In the genomic region with DNA sequence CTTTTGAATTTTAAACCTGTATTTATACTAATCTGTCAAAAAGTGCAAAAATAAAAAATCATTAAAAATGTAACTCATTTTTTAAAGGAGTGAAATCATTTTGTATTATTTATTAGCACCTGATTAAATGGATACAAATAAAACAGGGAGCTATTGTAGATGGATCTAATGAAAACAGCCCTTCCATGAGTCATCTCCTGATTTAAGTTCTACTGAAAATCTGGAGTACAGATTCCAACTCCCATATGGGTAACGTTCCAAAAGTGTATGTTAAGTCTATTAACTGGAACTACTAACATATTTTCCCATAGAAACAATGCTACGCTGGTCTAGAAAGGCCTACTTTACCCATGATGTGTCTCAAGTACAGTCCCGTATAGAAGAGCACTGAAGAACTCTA, we compare ENCODE assay signal across 20 cellular contexts.
DNase-seq lines count a peak whose midpoint lies in the region; ATAC-seq and TF ChIP-seq lines count a peak whose summit lies in the region.
"Had no signal": no experiment of that assay in that cellular context is flagged by ENCODE, and none has a peak within 500 bp of the region (broad histone marks: within the 10 kb centered on the region; RNA-seq: fewer than 3 reads in every experiment).

No MANE protein-coding gene starts in this region.

- TF ChIP-seq CTCF in astrocyte of the spinal cord (IDR thresholded peaks at IDR 0.05; ENCODE audit: low read depth, low read length) = no peak
- no peak for TF ChIP-seq CTCF in fibroblast of pulmonary artery (IDR thresholded peaks at IDR 0.05; ENCODE audit: low read length, missing control alignments)
- TF ChIP-seq CTCF in nephron (IDR thresholded peaks at IDR 0.05; ENCODE audit: unreplicated experiment in 3 of 3) = no peak
- no peak for TF ChIP-seq CTCF in coronary artery (IDR thresholded peaks at IDR 0.05)

- ATAC-seq in GM21723 (IDR thresholded peaks at IDR 0.05; ENCODE audit: unreplicated experiment) = no peak
- ATAC-seq: GM12878, SK-N-SH treated with all-trans-retinoic acid at 6 μM for 48 hours had no signal

- no peaks in the 10 kb centered on the region for H3K27me3 Mint-ChIP-seq in nephron (ENCODE audit: low read depth)
- H3K27me3 Mint-ChIP-seq: IgD-negative memory B cell had no signal

- H3K9me3 Mint-ChIP-seq in nephron = no peaks in the 10 kb centered on the region

- H3K4me3 ChIP-seq in astrocyte of the spinal cord (ENCODE audit: low read depth, low read length) (no peak overlapping the region), fibroblast of pulmonary artery (replicated peaks; ENCODE audit: low read depth, low read length) (no peak overlapping the region), coronary artery (no peak overlapping the region)
- H3K4me3 ChIP-seq: GM12878, GM23248, HAP-1, Peyer's patch had no signal

- H3K4me1 Mint-ChIP-seq in nephron = no peaks in the 10 kb centered on the region
- H3K4me1 Mint-ChIP-seq: IgD-negative memory B cell had no signal

- no peak overlapping the region for H3K4me3 Mint-ChIP-seq in nephron
- H3K4me3 Mint-ChIP-seq: IgD-negative memory B cell had no signal

- in situ Hi-C loops in astrocyte of the spinal cord (cut with HindIII; ENCODE audit: low sequenced_read_pairs) = no loop called here

- DNase-seq in COLO829 (ENCODE audit: low spot score) (peak; percentile 51), astrocyte of the spinal cord (ENCODE audit: low read depth, low spot score) (peak; percentile 22), fibroblast of pulmonary artery (ENCODE audit: low read depth) (peak; percentile 23), medulla oblongata (ENCODE audit: extremely low spot score) (no peak), coronary artery (ENCODE audit: low spot score) (no peak)
- DNase-seq in activated CD8-positive, alpha-beta memory T cell treated with anti-CD3 and anti-CD28 coated beads, Interleukin-2, amount 50 U/mL, for 48 hours = no peak
- DNase-seq: BE2C, GM23248, NCI-H1694, NCI-H2081 treated with DMSO at 0.1 percent for 48 hours, NCI-H2171 treated with DMSO at 0.1 percent for 48 hours, NCI-H446, NCI-H526, Peyer's patch had no signal

- H3K27ac Mint-ChIP-seq in nephron = peak overlapping the region in 2 of 3 experiments; percentile 21 to 52
- H3K27ac Mint-ChIP-seq: IgD-negative memory B cell had no signal

- H3K27ac ChIP-seq in coronary artery = no peak overlapping the region
- H3K27ac ChIP-seq: GM23248, Peyer's patch had no signal

- peaks cover 54% of the 10 kb centered on the region for H3K36me3 Mint-ChIP-seq in nephron (ENCODE audit: low read depth)

Comparison
In these comparisons a context has a peak if more than half of its experiments do, and no peak if none do; other contexts are left out.
1. DNase-seq: peak in COLO829 (single experiment), astrocyte of the spinal cord (single experiment) and fibroblast of pulmonary artery (single experiment); none in medulla oblongata (single experiment), activated CD8-positive, alpha-beta memory T cell treated with anti-CD3 and anti-CD28 coated beads, Interleukin-2, amount 50 U/mL, for 48 hours (single experiment) and coronary artery (single experiment).